ENCODE assay signal across 27 cellular contexts in the genomic region with DNA sequence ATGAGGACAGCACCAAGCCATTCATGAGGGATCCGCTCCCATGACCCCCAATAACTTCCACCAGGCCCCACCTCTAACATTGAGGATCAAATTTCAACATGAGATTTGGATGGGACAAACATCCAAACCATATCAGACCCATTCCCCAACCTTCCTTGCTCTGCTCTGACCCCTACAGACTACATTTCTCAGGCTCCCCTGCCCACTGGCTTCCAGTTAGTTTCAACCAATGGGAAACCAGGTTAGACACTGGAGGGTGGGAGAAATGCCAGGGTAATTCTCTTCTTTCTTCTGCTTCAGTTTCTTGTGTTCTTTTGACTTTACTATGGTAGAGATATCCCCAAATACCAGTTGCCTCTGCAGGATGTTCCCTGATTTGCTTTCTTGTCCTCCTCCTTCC.
"Had no signal": no experiment of that assay in that cellular context is flagged by ENCODE, and none has a peak within 500 bp of the region (broad histone marks: within the 10 kb centered on the region; RNA-seq: fewer than 3 reads in every experiment).

No MANE protein-coding gene starts in this region.

- H3K27ac ChIP-seq: dorsolateral prefrontal cortex, epithelial cell of prostate, gastroesophageal sphincter, heart left ventricle, hepatocyte, prostate gland, right atrium auricular region, stomach, thyroid gland, vagina had no signal

- H3K4me1 Mint-ChIP-seq: memory B cell; naive B cell; stimulated activated effector memory CD8-positive, alpha-beta T cell treated with anti-CD3 and anti-CD28 coated beads, Interleukin-12 subunit alpha, Interleukin-12 subunit beta, amount 100 ng/mL, for 72 hours had no signal

- H3K4me3 Mint-ChIP-seq: memory B cell; mesothelial cell of epicardium; naive B cell; natural killer cell treated with Interleukin-12 subunit alpha and Interleukin-12 subunit beta and Interleukin-15 and Interleukin-18, amount 100 ng/mL, for 72 hours; stimulated activated effector memory CD8-positive, alpha-beta T cell treated with anti-CD3 and anti-CD28 coated beads, Interleukin-12 subunit alpha, Interleukin-12 subunit beta, amount 100 ng/mL, for 72 hours had no signal

- H3K36me3 Mint-ChIP-seq: memory B cell; mesothelial cell of epicardium; naive B cell; natural killer cell treated with Interleukin-12 subunit alpha and Interleukin-12 subunit beta and Interleukin-15 and Interleukin-18, amount 100 ng/mL, for 72 hours; stimulated activated effector memory CD8-positive, alpha-beta T cell treated with anti-CD3 and anti-CD28 coated beads, Interleukin-12 subunit alpha, Interleukin-12 subunit beta, amount 100 ng/mL, for 72 hours had no signal

- H3K4me1 ChIP-seq: gastroesophageal sphincter, heart left ventricle, prostate gland, right atrium auricular region, stomach, thyroid gland, vagina had no signal

- H3K9me3 ChIP-seq: gastroesophageal sphincter, heart left ventricle, mucosa of descending colon, prostate gland, right atrium auricular region, stomach, thyroid gland, vagina had no signal

- FAIRE-seq: colon, keratinocyte had no signal

- DNase-seq: dorsolateral prefrontal cortex; effector CD4-positive, alpha-beta T cell; foreskin fibroblast; heart left ventricle; left ventricle myocardium superior; mucosa of descending colon; naive B cell; nucleus accumbens; stimulated activated CD4-positive, alpha-beta T cell treated with anti-CD3 and anti-CD28 coated beads, Interleukin-2, amount 100 ng/mL, for 24 hours; stimulated activated CD4-positive, alpha-beta T cell treated with anti-CD3 and anti-CD28 coated beads, Interleukin-4, amount 100 ng/mL, for 24 hours; stimulated activated naive CD4-positive, alpha-beta T cell treated with Interleukin-2 at 50 U/mL for 16 hours; stomach; thyroid gland; trophoblast cell had no signal

- H3K9me3 Mint-ChIP-seq: natural killer cell treated with Interleukin-12 subunit alpha and Interleukin-12 subunit beta and Interleukin-15 and Interleukin-18, amount 100 ng/mL, for 72 hours; stimulated activated effector memory CD8-positive, alpha-beta T cell treated with anti-CD3 and anti-CD28 coated beads, Interleukin-12 subunit alpha, Interleukin-12 subunit beta, amount 100 ng/mL, for 72 hours had no signal

- H3K27ac Mint-ChIP-seq: memory B cell; mesothelial cell of epicardium; natural killer cell treated with Interleukin-12 subunit alpha and Interleukin-12 subunit beta and Interleukin-15 and Interleukin-18, amount 100 ng/mL, for 72 hours; stimulated activated effector memory CD8-positive, alpha-beta T cell treated with anti-CD3 and anti-CD28 coated beads, Interleukin-12 subunit alpha, Interleukin-12 subunit beta, amount 100 ng/mL, for 72 hours had no signal

- H3K4me3 ChIP-seq: dorsolateral prefrontal cortex, gastroesophageal sphincter, heart left ventricle, hepatocyte, lung, mucosa of descending colon, prostate gland, right atrium auricular region, stomach, thyroid gland, vagina had no signal

- H3K36me3 ChIP-seq: gastroesophageal sphincter, heart left ventricle, prostate gland, right atrium auricular region, stomach, thyroid gland, vagina had no signal

- H3K27me3 ChIP-seq: gastroesophageal sphincter, heart left ventricle, hepatocyte, right atrium auricular region, stomach, thyroid gland, vagina had no signal
